ENCODE assay signal across 8 cellular contexts in genomic region chr1:200510228-200510623, GRCh38.
DNase-seq lines count a peak whose midpoint lies in the region; ATAC-seq and TF ChIP-seq lines count a peak whose summit lies in the region.

No MANE protein-coding gene starts in this region.

- ATAC-seq in HG03520 (IDR thresholded peaks at IDR 0.05; ENCODE audit: unreplicated experiment) = peak; percentile 88

- H3K9ac ChIP-seq in mesendoderm (ENCODE audit: low read length) = no peak overlapping the region

- CTCF ChIA-PET in activated CD4-positive, alpha-beta memory T cell treated with anti-CD3 and anti-CD28 coated beads for 36 hours (lab: Charles Lee) = interaction anchor here (0.6 to 2.9 kb wide), 13 partner anchors 9 to 830 kb away, joined by 3 to 27 read pairs (median 4); no protein-coding TSS in a partner anchor

- H3K27me3 ChIP-seq in mesendoderm (ENCODE audit: insufficient read depth, low read length, poor library complexity) = no peaks in the 10 kb centered on the region

- intact Hi-C loops in activated CD4-positive, alpha-beta memory T cell treated with anti-CD3 and anti-CD28 coated beads for 36 hours (cut with micrococcal nuclease) = loop anchor here (1.0 to 10.0 kb wide), 4 partner anchors 205 to 826 kb away; no protein-coding TSS in a partner anchor

- H3K27ac ChIP-seq in C4-2B = no peak overlapping the region
- no peak overlapping the region for H3K27ac ChIP-seq in mesendoderm (ENCODE audit: low read depth, low read length)

- no peak overlapping the region for H4K5ac ChIP-seq in mesendoderm (ENCODE audit: low read length)

- 100% methylated on average over 1 of the region's 4 CpGs for WGBS in mesendoderm (ENCODE audit: extremely low coverage, insufficient coverage, low lambda C conversion rate)

- H2BK15ac ChIP-seq in mesendoderm (replicated peaks; ENCODE audit: low read depth) = no peak overlapping the region

- H2BK120ac ChIP-seq in mesendoderm (ENCODE audit: low read depth, low read length) = no peak overlapping the region

- H3K56ac ChIP-seq in mesendoderm (ENCODE audit: low read length) = no peak overlapping the region

- TF ChIP-seq CTCF in C4-2B (conservative IDR thresholded peaks at IDR 0.05) = peak; percentile 95

- H3K27me3 Mint-ChIP-seq in activated CD4-positive, alpha-beta memory T cell treated with anti-CD3 and anti-CD28 coated beads for 36 hours = peaks cover 5% of the 10 kb centered on the region

- H3K4me2 ChIP-seq in mesendoderm (ENCODE audit: low read length) = no peak overlapping the region

- no peaks in the 10 kb centered on the region for H3K36me3 ChIP-seq in mesendoderm (ENCODE audit: control insufficient read depth, insufficient read depth, low read length)

- H3K4ac ChIP-seq in mesendoderm (ENCODE audit: low read depth, low read length) = no peak overlapping the region

- no peak overlapping the region for H3K27ac Mint-ChIP-seq in activated CD4-positive, alpha-beta memory T cell treated with anti-CD3 and anti-CD28 coated beads for 36 hours

- H2AK5ac ChIP-seq in mesendoderm (ENCODE audit: low read length) = no peak overlapping the region

- H3K79me2 ChIP-seq in mesendoderm (ENCODE audit: control insufficient read depth, insufficient read depth, low read length) = no peaks in the 10 kb centered on the region

- POLR2A ChIA-PET in activated CD4-positive, alpha-beta memory T cell treated with anti-CD3 and anti-CD28 coated beads for 36 hours (lab: Charles Lee) = no interaction called here

- no peaks in the 10 kb centered on the region for H3K4me1 ChIP-seq in mesendoderm (ENCODE audit: control insufficient read depth, low read depth, low read length)

- DNase-seq in GM19238 (ENCODE audit: insufficient read length, low spot score) = peak; percentile 53
- DNase-seq in NCI-H69 (lab: John Stamatoyannopoulos, UW) = peak; percentile 89
- DNase-seq in activated CD4-positive, alpha-beta memory T cell treated with anti-CD3 and anti-CD28 coated beads for 36 hours = peak; percentile 75
- peak; percentile 48 for DNase-seq in effector CD8-positive, alpha-beta T cell (lab: John Stamatoyannopoulos, UW)
- DNase-seq in mesendoderm = peak; percentile 82
- DNase-seq in stimulated activated CD8-positive, alpha-beta memory T cell treated with anti-CD3 and anti-CD28 coated beads, Interleukin-2, amount 100 ng/mL, for 48 hours (ENCODE audit: low read depth in 2 of 2) = peak; percentile 23 to 41

- no peak overlapping the region for H3K4me3 Mint-ChIP-seq in activated CD4-positive, alpha-beta memory T cell treated with anti-CD3 and anti-CD28 coated beads for 36 hours

- H2BK5ac ChIP-seq in mesendoderm (ENCODE audit: low read length) = no peak overlapping the region

- H4K8ac ChIP-seq in mesendoderm (ENCODE audit: low read depth, low read length) = no peak overlapping the region

- H3K4me1 Mint-ChIP-seq in activated CD4-positive, alpha-beta memory T cell treated with anti-CD3 and anti-CD28 coated beads for 36 hours (ENCODE audit: low read depth) = peaks cover 2% of the 10 kb centered on the region

- no peaks in the 10 kb centered on the region for H3K9me3 Mint-ChIP-seq in activated CD4-positive, alpha-beta memory T cell treated with anti-CD3 and anti-CD28 coated beads for 36 hours

- no peaks in the 10 kb centered on the region for H3K36me3 Mint-ChIP-seq in activated CD4-positive, alpha-beta memory T cell treated with anti-CD3 and anti-CD28 coated beads for 36 hours

- no peak overlapping the region for H3K18ac ChIP-seq in mesendoderm (ENCODE audit: low read length)

- no peak overlapping the region for H3K4me3 ChIP-seq in mesendoderm (ENCODE audit: low read length)

- H3K79me1 ChIP-seq in mesendoderm (ENCODE audit: low read length) = no peaks in the 10 kb centered on the region

- no peak overlapping the region for H3K23ac ChIP-seq in mesendoderm (ENCODE audit: low read length)

Comparison
In these comparisons a context has a peak if more than half of its experiments do, and no peak if none do; other contexts are left out.
1. DNase-seq: peak in every context shown above with its lines; median percentile 89 in NCI-H69; 82 in mesendoderm; 75 in activated CD4-positive, alpha-beta memory T cell treated with anti-CD3 and anti-CD28 coated beads for 36 hours; 53 in GM19238; 48 in effector CD8-positive, alpha-beta T cell; 32 in stimulated activated CD8-positive, alpha-beta memory T cell treated with anti-CD3 and anti-CD28 coated beads, Interleukin-2, amount 100 ng/mL, for 48 hours.